ENCODE assay signal across 14 cellular contexts in the genomic region with DNA sequence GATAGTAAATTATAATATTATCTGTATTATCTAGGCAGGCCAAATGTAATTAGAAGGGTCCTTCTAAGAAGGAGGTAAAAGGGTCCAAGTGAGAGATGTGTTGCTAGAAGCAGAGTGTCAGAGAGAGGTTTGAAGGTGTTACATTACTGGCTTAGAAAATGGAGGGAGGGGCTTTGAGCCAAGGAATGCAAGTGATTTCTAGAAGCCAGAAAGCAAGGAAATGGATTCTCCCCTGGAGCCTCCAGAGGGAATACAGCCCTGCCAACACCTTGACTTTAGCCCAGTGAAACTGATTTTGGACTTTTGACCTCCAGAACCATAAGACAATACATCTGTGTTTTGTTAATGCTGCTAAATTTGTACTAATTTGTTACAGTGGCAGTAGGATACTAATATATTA.
DNase-seq lines count a peak whose midpoint lies in the region; ATAC-seq and TF ChIP-seq lines count a peak whose summit lies in the region.
"Had no signal": no experiment of that assay in that cellular context is flagged by ENCODE, and none has a peak within 500 bp of the region (broad histone marks: within the 10 kb centered on the region; RNA-seq: fewer than 3 reads in every experiment).

No MANE protein-coding gene starts in this region.

- H3K4me3 ChIP-seq in NT2/D1 (ENCODE audit: insufficient read length, low read depth) (no peak overlapping the region), osteoblast (ENCODE audit: insufficient read depth, low read length) (no peak overlapping the region)
- H3K4me3 ChIP-seq: BLaER1, HAP-1, K562 had no signal

- H3K9me3 Mint-ChIP-seq in chondrocyte (ENCODE audit: low read depth) = no peaks in the 10 kb centered on the region
- no peaks in the 10 kb centered on the region for H3K9me3 Mint-ChIP-seq in osteocyte (ENCODE audit: unreplicated experiment)
- H3K9me3 Mint-ChIP-seq: CD8-positive, alpha-beta memory T cell had no signal

- no peak for TF ChIP-seq CTCF in chondrocyte (IDR thresholded peaks at IDR 0.05)
- no peak for TF ChIP-seq CTCF in osteoblast (IDR thresholded peaks at IDR 0.05; ENCODE audit: extremely low read depth, low read depth, low read length)
- TF ChIP-seq CTCF in osteocyte (IDR thresholded peaks at IDR 0.05) = no peak

- DNase-seq in NT2/D1 (ENCODE audit: low read depth, low spot score) (peak; percentile 36), chondrocyte (ENCODE audit: low spot score) (no peak), left kidney (ENCODE audit: low read depth, low spot score) (peak; percentile 8), osteoblast (ENCODE audit: insufficient read length, low spot score, missing footprints) (no peak), osteocyte (ENCODE audit: extremely low spot score, unreplicated experiment) (no peak)
- DNase-seq: CD8-positive, alpha-beta memory T cell; DMS 273 treated with DMSO at 0.1 percent for 48 hours; GOT3 had no signal

- H3K36me3 ChIP-seq in NT2/D1 (ENCODE audit: insufficient read depth, insufficient read length, low read length) (no peaks in the 10 kb centered on the region), osteoblast (ENCODE audit: insufficient read depth, low read length) (no peaks in the 10 kb centered on the region)
- H3K36me3 ChIP-seq: BLaER1, HAP-1 had no signal

- no peak overlapping the region for H3K9ac ChIP-seq in NT2/D1 (ENCODE audit: insufficient read length, low read depth)
- H3K9ac ChIP-seq: BLaER1 had no signal

- H3K9me3 ChIP-seq in NT2/D1 (ENCODE audit: insufficient read depth, low read length) = no peaks in the 10 kb centered on the region
- no peaks in the 10 kb centered on the region for H3K9me3 ChIP-seq in osteoblast (ENCODE audit: low read depth, low read length)
- H3K9me3 ChIP-seq: BLaER1, HAP-1 had no signal

- no peak overlapping the region for H2AFZ ChIP-seq in osteoblast (ENCODE audit: low read length)

- H3K4me1 ChIP-seq in NT2/D1 (ENCODE audit: insufficient read depth, insufficient read length) (no peaks in the 10 kb centered on the region), osteoblast (ENCODE audit: insufficient read depth, low read length) (peaks cover 47% of the 10 kb centered on the region)
- H3K4me1 ChIP-seq: BLaER1, HAP-1 had no signal

- H3K36me3 Mint-ChIP-seq in chondrocyte (ENCODE audit: low read depth) (no peaks in the 10 kb centered on the region), osteocyte (ENCODE audit: unreplicated experiment) (no peaks in the 10 kb centered on the region)
- H3K36me3 Mint-ChIP-seq: CD8-positive, alpha-beta memory T cell had no signal

- H3K4me1 Mint-ChIP-seq in chondrocyte (ENCODE audit: low read depth) (peaks cover 67% of the 10 kb centered on the region), osteocyte (ENCODE audit: unreplicated experiment) (peaks cover 53% of the 10 kb centered on the region)
- H3K4me1 Mint-ChIP-seq: CD8-positive, alpha-beta memory T cell had no signal

- H3K27me3 ChIP-seq in NT2/D1 (ENCODE audit: insufficient read depth, insufficient read length) = no peaks in the 10 kb centered on the region
- H3K27me3 ChIP-seq in osteoblast (ENCODE audit: insufficient read depth, low read length) = no peaks in the 10 kb centered on the region
- H3K27me3 ChIP-seq: BLaER1 had no signal

- H3K4me2 ChIP-seq in osteoblast (ENCODE audit: insufficient read depth, low read length) = no peak overlapping the region
- H3K4me2 ChIP-seq: BLaER1 had no signal

- no peaks in the 10 kb centered on the region for H4K20me1 ChIP-seq in osteoblast (ENCODE audit: insufficient read depth, low read length)
- H4K20me1 ChIP-seq: BLaER1 had no signal

- peak overlapping the region; percentile 7 for H3K27ac ChIP-seq in osteoblast (ENCODE audit: low read depth, low read length)
- H3K27ac ChIP-seq: BLaER1, HL-60 had no signal

- H3K27ac Mint-ChIP-seq in chondrocyte (ENCODE audit: unreplicated experiment) (peak overlapping the region; percentile 57), osteocyte (ENCODE audit: unreplicated experiment) (no peak overlapping the region)
- H3K27ac Mint-ChIP-seq: CD8-positive, alpha-beta memory T cell had no signal

- H3K27me3 Mint-ChIP-seq in chondrocyte (ENCODE audit: low read depth) (no peaks in the 10 kb centered on the region), osteocyte (ENCODE audit: unreplicated experiment) (no peaks in the 10 kb centered on the region)

- no peaks in the 10 kb centered on the region for H3K79me2 ChIP-seq in osteoblast (ENCODE audit: insufficient read depth, low read length)

- ATAC-seq in HG03139 (IDR thresholded peaks at IDR 0.05; ENCODE audit: unreplicated experiment) (no peak), HG03520 (IDR thresholded peaks at IDR 0.05; ENCODE audit: unreplicated experiment) (no peak)

- H3K4me3 Mint-ChIP-seq in chondrocyte (ENCODE audit: unreplicated experiment) (no peak overlapping the region), osteocyte (ENCODE audit: unreplicated experiment) (no peak overlapping the region)
- H3K4me3 Mint-ChIP-seq: CD8-positive, alpha-beta memory T cell had no signal

Comparison
In these comparisons a context has a peak if more than half of its experiments do, and no peak if none do; other contexts are left out.
1. DNase-seq: peak in NT2/D1 (single experiment) and left kidney (single experiment); none in chondrocyte (single experiment), osteoblast (single experiment) and osteocyte (single experiment).